ENCODE assay signal across 8 cellular contexts in genomic region chr7:149773446-149774236, GRCh38. TPM values are rescaled to one million over a fixed set of nuclear protein-coding genes. Genes with fewer than 3 reads are reported as not detected.
DNase-seq lines count a peak whose midpoint lies in the region; ATAC-seq and TF ChIP-seq lines count a peak whose summit lies in the region.

ZNF467 (minus strand) TSS chr7:149773588; CDS start chr7:149771032, 2,556 bp downstream.

- H3K36me3 ChIP-seq in PC-3 (ENCODE audit: low read depth, low read length): no peaks in the 10 kb centered on the region
- no peaks in the 10 kb centered on the region for H3K36me3 ChIP-seq in iPS DF 6.9 (ENCODE audit: control insufficient read depth, insufficient read depth, low read length)

- TF ChIP-seq CTCF in PC-3 (conservative IDR thresholded peaks at IDR 0.05; ENCODE audit: low read depth, low read length) (no peak), astrocyte of the cerebellum (IDR thresholded peaks at IDR 0.05; ENCODE audit: low read depth, low read length, missing control alignments) (no peak)

- H3K4me2 ChIP-seq in PC-3 (ENCODE audit: low read length): peak within 1 kb of the TSS; percentile 97

- peak within 1 kb of the TSS; percentile 67 for H2AFZ ChIP-seq in PC-3 (ENCODE audit: low read length)

- intact Hi-C loops in PC-3 (cut with micrococcal nuclease) (loop anchor here (2.0 to 5.0 kb wide), 2 partner anchors 64 to 99 kb away; partner anchors contain the start of genes ATP6V0E2 and ZNF862), sciatic nerve (cut with DNase I) (no loop called here)

- peak within 1 kb of the TSS; percentile 78 for H3K4me3 ChIP-seq in PC-3 (ENCODE audit: low read length)
- peak within 1 kb of the TSS; percentile 54 for H3K4me3 ChIP-seq in astrocyte of the cerebellum (ENCODE audit: low read depth, low read length)
- H3K4me3 ChIP-seq in iPS DF 6.9 (ENCODE audit: low read length): peak within 1 kb of the TSS; percentile 54

- H3K9ac ChIP-seq in PC-3 (ENCODE audit: low read length): no peak within 1 kb of the TSS

- in situ Hi-C loops in astrocyte of the cerebellum (cut with HindIII; ENCODE audit: low sequenced_read_pairs): no loop called here

- WGBS in iPS DF 6.9 (ENCODE audit: insufficient coverage, insufficient read length): no CpG with 5 or more reads among the region's 57 CpGs

- POLR2A ChIA-PET in PC-3 (lab: Charles Lee; ENCODE audit: unreplicated experiment): interaction anchor here (0.5 to 0.6 kb wide), 2 partner anchors 11 to 516 kb away, joined by 4 to 5 read pairs; no protein-coding TSS in a partner anchor

- peak; percentile 2 for ATAC-seq in PC-3
- ATAC-seq in sciatic nerve: no peak
- ATAC-seq in GM19351 (IDR thresholded peaks at IDR 0.05; ENCODE audit: unreplicated experiment): no peak

- peak; percentile 68 for DNase-seq in DMS 273 (lab: John Stamatoyannopoulos, UW; ENCODE audit: unreplicated experiment)
- DNase-seq in DMS 273 treated with DMSO at 0.1 percent for 48 hours (lab: John Stamatoyannopoulos, UW): no peak
- peak; percentile 28 for DNase-seq in PC-3
- DNase-seq in astrocyte of the cerebellum (ENCODE audit: low read depth): no peak
- no peak for DNase-seq in iPS DF 6.9 (ENCODE audit: low read depth, low spot score)
- DNase-seq in sciatic nerve (ENCODE audit: low spot score): peak; percentile 82
- no peak for DNase-seq in dermis blood vessel endothelial cell

- H3K4me1 ChIP-seq in PC-3 (ENCODE audit: insufficient read depth, low read length) (peaks cover 8% of the 10 kb centered on the region), iPS DF 6.9 (ENCODE audit: control insufficient read depth, insufficient read depth, low read length) (0 out of 2 replicates have a peak, but pooled peaks cover 2% of the 10 kb centered on the region)

- no peaks in the 10 kb centered on the region for H3F3A ChIP-seq in PC-3 (ENCODE audit: low read length, unreplicated experiment)

- no peaks in the 10 kb centered on the region for H3K27me3 ChIP-seq in PC-3 (ENCODE audit: low read length)
- peaks cover 37% of the 10 kb centered on the region for H3K27me3 ChIP-seq in iPS DF 6.9 (ENCODE audit: control insufficient read depth, insufficient read depth, low read length)

- no peaks in the 10 kb centered on the region for H3K79me2 ChIP-seq in PC-3 (ENCODE audit: low read length)

- no peaks in the 10 kb centered on the region for H4K20me1 ChIP-seq in PC-3 (ENCODE audit: low read length)

- CTCF ChIA-PET in PC-3 (lab: Charles Lee): interaction anchor here (0.6 kb wide), 1 partner anchor 82 kb away, joined by 4 read pairs; no protein-coding TSS in a partner anchor

- BruUV-seq in PC-3 (replicated peaks; lab: Mats Ljungman, UMichigan): no TSS peak

- no peaks in the 10 kb centered on the region for H3K9me2 ChIP-seq in PC-3 (replicated peaks; ENCODE audit: low read length)

- H3K27ac ChIP-seq in PC-3 (ENCODE audit: low read length) (no peak within 1 kb of the TSS), iPS DF 6.9 (ENCODE audit: low read length) (no peak within 1 kb of the TSS)

- no peaks in the 10 kb centered on the region for H3K9me3 ChIP-seq in PC-3 (ENCODE audit: low read length)
- H3K9me3 ChIP-seq in iPS DF 6.9 (ENCODE audit: control insufficient read depth, insufficient read depth, low read length): no peaks in the 10 kb centered on the region

RNA-seq across cellular contexts. Expression of gene ZNF467, which starts in this region (rescaled TPM):
- total RNA-seq in PC-3 (2014; rRNA removed) (4.1 and 6.3 TPM in 2 replicates), sciatic nerve (10.1 TPM), dermis blood vessel endothelial cell (4.8 and 12.7 TPM in 2 replicates)

Comparison
In these comparisons a context has a peak if more than half of its experiments do, and no peak if none do; other contexts are left out.
1. DNase-seq: peak in DMS 273 (single experiment), PC-3 (single experiment) and sciatic nerve (single experiment); none in DMS 273 treated with DMSO at 0.1 percent for 48 hours (single experiment), astrocyte of the cerebellum (single experiment), iPS DF 6.9 (single experiment) and dermis blood vessel endothelial cell (single experiment).
2. Peak in every context shown above with its lines, with median percentiles within 50 percentile points of each other: H3K4me3 ChIP-seq.